In the genomic region with DNA sequence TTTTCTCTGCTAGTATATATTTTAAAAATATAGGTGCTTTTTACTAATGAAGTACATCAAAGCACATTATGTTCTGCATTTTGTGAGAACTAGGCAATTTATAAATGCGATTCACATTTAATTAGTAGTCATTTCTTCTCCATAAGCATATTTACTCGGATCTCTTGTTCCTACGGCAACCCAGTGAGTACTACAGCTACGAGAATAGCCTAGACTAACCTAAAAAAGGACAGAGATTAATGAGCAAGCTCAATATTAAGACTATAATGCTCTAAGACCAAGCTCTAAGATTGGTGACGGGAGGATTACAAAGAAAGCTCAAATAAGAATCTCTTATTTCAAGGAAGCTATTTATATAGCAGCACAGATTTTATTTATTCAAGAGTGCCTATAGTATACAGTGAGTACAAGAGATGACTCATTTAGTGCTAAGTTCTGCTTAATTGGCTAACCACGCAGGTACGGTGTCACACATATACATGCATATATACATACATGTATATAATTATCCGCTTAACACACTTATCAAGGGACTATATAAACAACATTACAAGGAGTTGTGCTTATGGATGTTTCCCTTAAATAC, we compare ENCODE assay signal across 14 cellular contexts.
DNase-seq lines count a peak whose midpoint lies in the region; ATAC-seq lines count a peak whose summit lies in the region.
"Had no signal": no experiment of that assay in that cellular context is flagged by ENCODE, and none has a peak within 500 bp of the region (broad histone marks: within the 10 kb centered on the region; RNA-seq: fewer than 3 reads in every experiment).

No MANE protein-coding gene starts in this region.

- DNase-seq in NCI-H1694 treated with DMSO at 0.1 percent for 48 hours (lab: John Stamatoyannopoulos, UW): peak; percentile 75
- DNase-seq in NCI-H1694 (lab: John Stamatoyannopoulos, UW): no peak
- DNase-seq in NCI-H82 treated with DMSO at 0.1 percent for 48 hours (lab: John Stamatoyannopoulos, UW; ENCODE audit: unreplicated experiment): peak; percentile 89
- peak; percentile 5 for DNase-seq in stromal cell of bone marrow (ENCODE audit: low read depth)
- no peak for DNase-seq in activated effector memory CD4-positive, alpha-beta T cell treated with Interleukin-2 at 50 U/mL for 16 hours
- no peak for DNase-seq in activated T-cell treated with anti-CD3 and anti-CD28 coated beads, Interleukin-2, amount 50 U/mL, for 48 hours
- DNase-seq in NCI-H1930 (lab: John Stamatoyannopoulos, UW): no peak
- DNase-seq: activated naive CD8-positive, alpha-beta T cell treated with anti-CD3 and anti-CD28 coated beads, Interleukin-2, amount 50 U/mL, for 24 hours; activated T-cell treated with anti-CD3 and anti-CD28 coated beads for 4 hours; CD8-positive, alpha-beta memory T cell; Right ventricle myocardium superior; stimulated activated naive CD4-positive, alpha-beta T cell treated with Interleukin-2 at 50 U/mL for 16 hours; uterus had no signal

- ATAC-seq in esophagus mucosa: peak; percentile 78
- ATAC-seq: activated naive CD8-positive, alpha-beta T cell treated with anti-CD3 and anti-CD28 coated beads, Interleukin-2, amount 50 U/mL, for 24 hours had no signal

Comparison
In these comparisons a context has a peak if more than half of its experiments do, and no peak if none do; other contexts are left out.
1. DNase-seq: peak in NCI-H1694 treated with DMSO at 0.1 percent for 48 hours (single experiment), NCI-H82 treated with DMSO at 0.1 percent for 48 hours (single experiment) and stromal cell of bone marrow (single experiment); none in NCI-H1694 (single experiment), activated effector memory CD4-positive, alpha-beta T cell treated with Interleukin-2 at 50 U/mL for 16 hours (single experiment), activated T-cell treated with anti-CD3 and anti-CD28 coated beads, Interleukin-2, amount 50 U/mL, for 48 hours (0 of 2) and NCI-H1930 (0 of 2).